Comparison of ENCODE assay signal across 8 cellular contexts in the genomic region with DNA sequence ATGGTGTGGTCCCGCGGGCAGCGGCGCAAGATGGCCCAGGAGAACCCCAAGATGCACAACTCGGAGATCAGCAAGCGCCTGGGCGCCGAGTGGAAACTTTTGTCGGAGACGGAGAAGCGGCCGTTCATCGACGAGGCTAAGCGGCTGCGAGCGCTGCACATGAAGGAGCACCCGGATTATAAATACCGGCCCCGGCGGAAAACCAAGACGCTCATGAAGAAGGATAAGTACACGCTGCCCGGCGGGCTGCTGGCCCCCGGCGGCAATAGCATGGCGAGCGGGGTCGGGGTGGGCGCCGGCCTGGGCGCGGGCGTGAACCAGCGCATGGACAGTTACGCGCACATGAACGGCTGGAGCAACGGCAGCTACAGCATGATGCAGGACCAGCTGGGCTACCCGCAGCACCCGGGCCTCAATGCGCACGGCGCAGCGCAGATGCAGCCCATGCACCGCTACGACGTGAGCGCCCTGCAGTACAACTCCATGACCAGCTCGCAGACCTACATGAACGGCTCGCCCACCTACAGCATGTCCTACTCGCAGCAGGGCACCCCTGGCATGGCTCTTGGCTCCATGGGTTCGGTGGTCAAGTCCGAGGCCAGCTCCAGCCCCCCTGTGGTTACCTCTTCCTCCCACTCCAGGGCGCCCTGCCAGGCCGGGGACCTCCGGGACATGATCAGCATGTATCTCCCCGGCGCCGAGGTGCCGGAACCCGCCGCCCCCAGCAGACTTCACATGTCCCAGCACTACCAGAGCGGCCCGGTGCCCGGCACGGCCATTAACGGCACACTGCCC. TPM values are rescaled to one million over a fixed set of nuclear protein-coding genes. Genes with fewer than 3 reads are reported as not detected.
DNase-seq lines count a peak whose midpoint lies in the region; ATAC-seq and TF ChIP-seq lines count a peak whose summit lies in the region.

No MANE protein-coding gene starts in this region.

- no peak overlapping the region for H3K4ac ChIP-seq in mesendoderm (ENCODE audit: low read depth, low read length)

- H3K18ac ChIP-seq in mesendoderm (ENCODE audit: low read length), result peak overlapping the region; percentile 92

- H3K4me2 ChIP-seq in MM.1S (ENCODE audit: low read depth, low read length), result peak overlapping the region; percentile 75
- peak overlapping the region; percentile 28 for H3K4me2 ChIP-seq in mesendoderm (ENCODE audit: low read length)

- no peak overlapping the region for H4K5ac ChIP-seq in mesendoderm (ENCODE audit: low read length)

- H3F3A ChIP-seq in MM.1S (ENCODE audit: insufficient read depth, low read length), result peaks cover 27% of the 10 kb centered on the region

- no peak overlapping the region for H3K23ac ChIP-seq in mesendoderm (ENCODE audit: low read length)

- peak overlapping the region; percentile 80 for H2AFZ ChIP-seq in MM.1S (ENCODE audit: low read length)

- peak overlapping the region; percentile 40 for H3K56ac ChIP-seq in mesendoderm (ENCODE audit: low read length)

- H3K4me3 ChIP-seq in MM.1S (ENCODE audit: low read length), result peak overlapping the region; percentile 89
- H3K4me3 ChIP-seq in astrocyte of the cerebellum (ENCODE audit: low read depth, low read length), result peak overlapping the region; percentile 81
- H3K4me3 ChIP-seq in mesendoderm (ENCODE audit: low read length), result peak overlapping the region; percentile 9
- H3K4me3 ChIP-seq in uterus, result peak overlapping the region in 1 of 2 donors; percentile 25

- peak overlapping the region; percentile 64; the same call in 1 of the 2 replicates for H3K27ac ChIP-seq in MM.1S (ENCODE audit: low read length)
- peak overlapping the region; percentile 0 for H3K27ac ChIP-seq in mesendoderm (ENCODE audit: low read depth, low read length)
- H3K27ac ChIP-seq in uterus, result no peak overlapping the region

- no peak overlapping the region for H2BK15ac ChIP-seq in mesendoderm (replicated peaks; ENCODE audit: low read depth)

- intact Hi-C loops in uterus (cut with DNase I; ENCODE audit: low total_unique reads), result no loop called here

- no peak overlapping the region for H4K8ac ChIP-seq in mesendoderm (ENCODE audit: low read depth, low read length)

- no peak overlapping the region for H2BK120ac ChIP-seq in mesendoderm (ENCODE audit: low read depth, low read length)

- H3K79me2 ChIP-seq in MM.1S (ENCODE audit: low read length) (peaks cover 31% of the 10 kb centered on the region), mesendoderm (ENCODE audit: control insufficient read depth, insufficient read depth, low read length) (no peaks in the 10 kb centered on the region)

- DNase-seq in 8988T (peak; percentile 53), MM.1S (peak; percentile 81), astrocyte of the cerebellum (ENCODE audit: low read depth) (no peak), mesendoderm (peak; percentile 76), uterus (no peak), epidermal melanocyte (ENCODE audit: insufficient read length, low spot score) (no peak)

- H3K9me3 ChIP-seq in MM.1S (replicated peaks; ENCODE audit: insufficient read depth, low read length) (no peaks in the 10 kb centered on the region), uterus (no peaks in the 10 kb centered on the region)

- no peaks in the 10 kb centered on the region for H3K36me3 ChIP-seq in MM.1S (replicated peaks; ENCODE audit: insufficient read depth, low read length)
- no peaks in the 10 kb centered on the region for H3K36me3 ChIP-seq in mesendoderm (ENCODE audit: control insufficient read depth, insufficient read depth, low read length)
- H3K36me3 ChIP-seq in uterus, result no peaks in the 10 kb centered on the region

- H3K79me1 ChIP-seq in mesendoderm (ENCODE audit: low read length), result no peaks in the 10 kb centered on the region

- H3K9me2 ChIP-seq in MM.1S (replicated peaks; ENCODE audit: insufficient read depth, low read length), result no peaks in the 10 kb centered on the region

- WGBS in mesendoderm (ENCODE audit: extremely low coverage, insufficient coverage, low lambda C conversion rate), result no CpG with 5 or more reads among the region's 70 CpGs

- TF ChIP-seq POLR2A in uterus (IDR thresholded peaks at IDR 0.05), result no peak

- no peak for ATAC-seq in HG02571 (IDR thresholded peaks at IDR 0.05; ENCODE audit: unreplicated experiment)
- ATAC-seq in HG02588 (IDR thresholded peaks at IDR 0.05; ENCODE audit: unreplicated experiment), result no peak

- TF ChIP-seq CTCF in MM.1S (IDR thresholded peaks at IDR 0.05; ENCODE audit: low read length), result no peak; the same call in 1 of the 2 replicates
- TF ChIP-seq CTCF in astrocyte of the cerebellum (IDR thresholded peaks at IDR 0.05; ENCODE audit: low read depth, low read length, missing control alignments), result no peak
- no peak for TF ChIP-seq CTCF in uterus (IDR thresholded peaks at IDR 0.05)

- no peaks in the 10 kb centered on the region for H4K20me1 ChIP-seq in MM.1S (ENCODE audit: insufficient read depth, low read length)

- H2BK5ac ChIP-seq in mesendoderm (ENCODE audit: low read length), result no peak overlapping the region

- no peak overlapping the region for H2AK5ac ChIP-seq in mesendoderm (ENCODE audit: low read length)

- no peaks in the 10 kb centered on the region for H3K27me3 ChIP-seq in MM.1S (replicated peaks; ENCODE audit: insufficient read depth, low read length)
- H3K27me3 ChIP-seq in mesendoderm (ENCODE audit: insufficient read depth, low read length, poor library complexity), result peaks cover 4% of the 10 kb centered on the region
- peaks cover 53 to 90% of the 10 kb centered on the region in 2 donors for H3K27me3 ChIP-seq in uterus

- in situ Hi-C loops in astrocyte of the cerebellum (cut with HindIII; ENCODE audit: low sequenced_read_pairs), result no loop called here

- peak overlapping the region; percentile 74 for H3K9ac ChIP-seq in MM.1S (ENCODE audit: low read length)
- peak overlapping the region; percentile 8 for H3K9ac ChIP-seq in mesendoderm (ENCODE audit: low read length)

- H3K4me1 ChIP-seq in MM.1S (ENCODE audit: low read length) (peaks cover 7% of the 10 kb centered on the region), mesendoderm (ENCODE audit: control insufficient read depth, low read depth, low read length) (peaks cover 3% of the 10 kb centered on the region), uterus (peaks cover 0 to 12% of the 10 kb centered on the region in 2 donors)

RNA-seq across cellular contexts. Expression of a gene that starts 1.0 kb away (rescaled TPM):
- 35.8 TPM for polyA plus RNA-seq in mesendoderm (2013, experiment 1 of 2)
- polyA plus RNA-seq in mesendoderm (2013, experiment 2 of 2), result 42.3 TPM
- under 1 TPM in 2 of 4 donors, not detected in 2; 0.18 to 0.35 TPM for total RNA-seq in uterus

Comparison
In these comparisons a context has a peak if more than half of its experiments do, and no peak if none do; other contexts are left out.
1. DNase-seq: peak in 8988T (single experiment), MM.1S (single experiment) and mesendoderm (single experiment); none in astrocyte of the cerebellum (single experiment), uterus (0 of 2) and epidermal melanocyte (single experiment).
2. H3K27ac ChIP-seq: peak in MM.1S (single experiment) and mesendoderm (single experiment); none in uterus (0 of 2).